ENCODE assay signal across 23 cellular contexts in the genomic region with DNA sequence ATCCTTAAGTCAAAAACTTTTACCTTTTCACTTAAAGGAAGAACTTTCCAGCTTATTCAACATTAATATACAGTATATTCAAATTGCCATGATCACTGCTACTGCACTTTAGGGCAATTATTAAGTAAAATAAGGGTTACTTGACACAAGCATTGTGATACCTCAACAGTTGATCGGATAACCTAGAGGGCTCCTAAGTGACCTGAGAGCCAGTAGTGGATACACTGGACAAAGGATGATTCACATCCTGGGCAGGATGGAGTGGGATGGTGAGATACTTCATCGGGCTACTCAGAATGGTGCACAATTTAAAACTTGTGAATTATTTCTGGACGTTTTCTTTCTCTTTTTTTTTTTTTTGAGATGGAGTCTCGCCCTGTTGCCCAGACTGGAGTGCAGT. TPM values are rescaled to one million over a fixed set of nuclear protein-coding genes. Genes with fewer than 3 reads are reported as not detected.
DNase-seq lines count a peak whose midpoint lies in the region; ATAC-seq, FAIRE-seq and TF ChIP-seq lines count a peak whose summit lies in the region.
"Had no signal": no experiment of that assay in that cellular context is flagged by ENCODE, and none has a peak within 500 bp of the region (broad histone marks: within the 10 kb centered on the region; RNA-seq: fewer than 3 reads in every experiment).

No MANE protein-coding gene starts in this region.

- H3K36me3 Mint-ChIP-seq in glutamatergic neuron (ENCODE audit: unreplicated experiment), result peaks cover 7% of the 10 kb centered on the region
- H3K36me3 Mint-ChIP-seq: CD4-positive, alpha-beta memory T cell; T-cell had no signal

- no peak for FAIRE-seq in K562 (lab: Jason Lieb, UNC)
- FAIRE-seq: A204.1, GM12892 had no signal

- BruUV-seq in K562 (replicated peaks; lab: Mats Ljungman, UMichigan), result no TSS peak

- no peaks in the 10 kb centered on the region for H4K20me1 ChIP-seq in K562 (replicated peaks; ENCODE audit: control insufficient read depth, insufficient read depth, low read length)
- H4K20me1 ChIP-seq: BLaER1 treated with 17β-estradiol and CSF1 and Interleukin-3, amounts not matched to agents 10 nM and 100 nM had no signal

- H3K4me2 ChIP-seq in K562 (ENCODE audit: insufficient read depth, low read length), result no peak overlapping the region

- H3K4me1 Mint-ChIP-seq in glutamatergic neuron (ENCODE audit: low read depth, unreplicated experiment), result no peaks in the 10 kb centered on the region

- WGBS in K562 (ENCODE audit: insufficient coverage, low coverage, missing lambda C conversion rate), result 17% methylated on average over 2 of the region's 4 CpGs

- H3K79me2 ChIP-seq in K562 (ENCODE audit: control insufficient read depth, insufficient read depth, low read length), result no peaks in the 10 kb centered on the region

- no peak overlapping the region for H3K27ac Mint-ChIP-seq in glutamatergic neuron (ENCODE audit: unreplicated experiment)
- H3K27ac Mint-ChIP-seq: T-cell had no signal

- no peak for TF ChIP-seq EP300 in K562 (IDR thresholded peaks at IDR 0.05; ENCODE audit: low read length)

- no peaks in the 10 kb centered on the region for H3K36me3 ChIP-seq in K562 (ENCODE audit: control insufficient read depth, insufficient read depth, low read length)
- no peaks in the 10 kb centered on the region for H3K36me3 ChIP-seq in effector memory CD4-positive, alpha-beta T cell (ENCODE audit: control insufficient read depth, insufficient read depth, low read length)
- H3K36me3 ChIP-seq: BLaER1 treated with 17β-estradiol and CSF1 and Interleukin-3, amounts not matched to agents 10 nM and 100 nM; MG63; Peyer's patch; SJSA1 had no signal

- H3K27ac ChIP-seq in K562 (ENCODE audit: extremely low read depth, low read depth, low read length), result no peak overlapping the region
- no peak overlapping the region for H3K27ac ChIP-seq in effector memory CD4-positive, alpha-beta T cell (ENCODE audit: insufficient read depth, low read length, poor library complexity, severe bottlenecking)
- H3K27ac ChIP-seq: BLaER1 treated with 17β-estradiol and CSF1 and Interleukin-3, amounts not matched to agents 10 nM and 100 nM; Peyer's patch; SJSA1 had no signal

- in situ Hi-C loops in K562 (cut with MboI), result no loop called here

- POLR2A ChIA-PET in K562 (lab: Yijun Ruan, JAX), result interaction anchor here (0.7 kb wide), 1 partner anchor 43 kb away, joined by 3 read pairs; no protein-coding TSS in a partner anchor

- TF ChIP-seq RAD21 in K562 (CRISPR knock-in tag; conservative IDR thresholded peaks at IDR 0.05 in 1 of 2, IDR thresholded peaks at IDR 0.05 in 1 of 2), result no peak

- H3K4me3 Mint-ChIP-seq in glutamatergic neuron (ENCODE audit: unreplicated experiment), result no peak overlapping the region

- no peak overlapping the region for H3K4me3 ChIP-seq in K562
- no peak overlapping the region for H3K4me3 ChIP-seq in fibroblast of pulmonary artery (replicated peaks; ENCODE audit: low read depth, low read length)
- H3K4me3 ChIP-seq in effector memory CD4-positive, alpha-beta T cell (ENCODE audit: insufficient read depth, low read depth, low read length, poor library complexity, severe bottlenecking), result no peak overlapping the region
- H3K4me3 ChIP-seq: BLaER1 treated with 17β-estradiol and CSF1 and Interleukin-3, amounts not matched to agents 10 nM and 100 nM; MG63; Peyer's patch; SJSA1 had no signal

- H3K27me3 Mint-ChIP-seq in glutamatergic neuron (ENCODE audit: unreplicated experiment), result no peaks in the 10 kb centered on the region

- TF ChIP-seq POLR2A in K562 (conservative IDR thresholded peaks at IDR 0.05), result no peak

- no peak overlapping the region for H2AFZ ChIP-seq in K562 (ENCODE audit: low read depth, low read length)

- TF ChIP-seq CTCF in K562 (IDR thresholded peaks at IDR 0.05 in 2 of 3, conservative IDR thresholded peaks at IDR 0.05 in 1 of 3; ENCODE audit: insufficient read depth in 2 of 3, low read depth in 1 of 3, low read length in 3 of 3) (no peak), fibroblast of pulmonary artery (IDR thresholded peaks at IDR 0.05; ENCODE audit: low read length, missing control alignments) (no peak), glutamatergic neuron (IDR thresholded peaks at IDR 0.05; ENCODE audit: partially characterized antibody, unreplicated experiment) (no peak)

- no peak overlapping the region for H3K9ac ChIP-seq in K562 (ENCODE audit: insufficient read depth in 1 of 2, low read depth in 2 of 2, low read length in 2 of 2)
- H3K9ac ChIP-seq: BLaER1 treated with 17β-estradiol and CSF1 and Interleukin-3, amounts not matched to agents 10 nM and 100 nM had no signal

- no peaks in the 10 kb centered on the region; a peak in 2 of 5 replicates for H3K4me1 ChIP-seq in K562 (replicated peaks in 1 of 2; ENCODE audit: control insufficient read depth in 2 of 2, insufficient read depth in 2 of 2, low read length in 2 of 2)
- H3K4me1 ChIP-seq in effector memory CD4-positive, alpha-beta T cell (ENCODE audit: control insufficient read depth, insufficient read depth, low read length, poor library complexity, severe bottlenecking), result no peaks in the 10 kb centered on the region
- H3K4me1 ChIP-seq: Caco-2, Peyer's patch, SJSA1 had no signal

- intact Hi-C loops in K562 (cut with micrococcal nuclease), result no loop called here

- peak; percentile 20 for DNase-seq in COLO829 (ENCODE audit: low spot score)
- DNase-seq in M059J (ENCODE audit: low read depth), result peak; percentile 47
- no peak for DNase-seq in K562 (ENCODE audit: extremely low read depth in 1 of 4, low spot score in 3 of 4)
- DNase-seq in fibroblast of pulmonary artery (ENCODE audit: low read depth), result peak; percentile 13
- no peak for DNase-seq in glutamatergic neuron
- DNase-seq in NCI-H2171 treated with DMSO at 0.1 percent for 48 hours (lab: John Stamatoyannopoulos, UW), result no peak
- no peak for DNase-seq in stimulated activated CD8-positive, alpha-beta memory T cell treated with anti-CD3 and anti-CD28 coated beads, Interleukin-4, amount 100 ng/mL, for 48 hours
- no peak for DNase-seq in effector memory CD4-positive, alpha-beta T cell
- DNase-seq: Caco-2; CD4-positive, alpha-beta memory T cell; DMS79 treated with DMSO at 0.1 percent for 48 hours; MG63; NCI-H2029; NCI-H446 treated with DMSO at 0.1 percent for 48 hours; NCI-H526 treated with DMSO at 0.1 percent for 48 hours; Peyer's patch; Right ventricle myocardium superior; T-cell had no signal

- no peaks in the 10 kb centered on the region for H3K9me3 ChIP-seq in K562 (replicated peaks; ENCODE audit: control insufficient read depth, insufficient read depth, low read depth, low read length)
- H3K9me3 ChIP-seq in effector memory CD4-positive, alpha-beta T cell (ENCODE audit: control insufficient read depth, low read length), result no peaks in the 10 kb centered on the region
- H3K9me3 ChIP-seq: Caco-2, Peyer's patch, SJSA1 had no signal

- peak; percentile 40; the same call in 1 of the 3 replicates for ATAC-seq in K562
- ATAC-seq: HCT116, T-cell had no signal

- H3K27me3 ChIP-seq in K562 (ENCODE audit: control insufficient read depth in 2 of 2, insufficient read depth in 2 of 2, low read length in 2 of 2), result peaks cover 23 to 36% of the 10 kb centered on the region in 2 experiments
- no peaks in the 10 kb centered on the region for H3K27me3 ChIP-seq in effector memory CD4-positive, alpha-beta T cell (replicated peaks; ENCODE audit: control insufficient read depth, insufficient read depth, low read length, poor library complexity, severe bottlenecking)
- H3K27me3 ChIP-seq: BLaER1 treated with 17β-estradiol and CSF1 and Interleukin-3, amounts not matched to agents 10 nM and 100 nM; MG63; Peyer's patch had no signal

- peaks cover 1% of the 10 kb centered on the region for H3K9me3 Mint-ChIP-seq in glutamatergic neuron (ENCODE audit: unreplicated experiment)

- CTCF ChIA-PET in K562 (lab: Yijun Ruan, JAX; ENCODE audit: low intra/inter-chr PET ratio), result no interaction called here

- H3K9me1 ChIP-seq in K562 (ENCODE audit: control insufficient read depth, insufficient read depth, low read length), result no peaks in the 10 kb centered on the region

TF ChIP-seq in K562, 482 proteins besides CTCF, POLR2A, EP300 and RAD21:
- no peak for TF ChIP-seq ETS2 (tag; IDR thresholded peaks at IDR 0.05; ENCODE audit: borderline replicate concordance, poor library complexity, severe bottlenecking)
- no peak for TF ChIP-seq PPARD (CRISPR knock-in tag; IDR thresholded peaks at IDR 0.05)
- no peak for TF ChIP-seq NCOA6 (IDR thresholded peaks at IDR 0.05)
- TF ChIP-seq MAFK (IDR thresholded peaks at IDR 0.05; ENCODE audit: low read length), result no peak

RNA-seq across cellular contexts. Expression of gene PPM1J, which starts 54.5 kb away (rescaled TPM):
- 1.3 and 1.5 TPM in 2 replicates for total RNA-seq in M059J (2014; rRNA removed; shearing (Covaris generic))
- total RNA-seq in K562 (2011; cell fraction: chromatin; rRNA removed; ENCODE audit: low replicate concordance), result 6.3 and 17.9 TPM in 2 replicates
- 12.8 and 15.3 TPM in 2 replicates for total RNA-seq in K562 (2011; cell fraction: nucleolus; rRNA removed)
- total RNA-seq in K562 (2011; cell fraction: nucleoplasm; rRNA removed), result 9.6 and 9.9 TPM in 2 replicates
- total RNA-seq in K562 (2014; rRNA removed) (6.0 and 6.5 TPM in 2 replicates), K562 (2014; rRNA removed; fragmentation: Illumina TruSeq; extraction: Trizol) (1.2 and 1.3 TPM in 2 replicates), K562 (2015; rRNA removed; fragmentation: Illumina TruSeq; extraction: Trizol) (0.98 and 1.1 TPM in 2 replicates), K562 (2021) (5.1 and 7.1 TPM in 2 replicates), glutamatergic neuron (ENCODE audit: unreplicated experiment) (0.69 TPM)
- polyA plus RNA-seq in K562 (2011; rRNA removed) (10.5 and 18.4 TPM in 2 replicates), K562 (2014; fragmentation: Illumina TruSeq; extraction: Trizol) (4.2 and 5.0 TPM in 2 replicates), K562 (2014; fragmentation: Nextera tagmentation; extraction: Ambion mirVana) (under 1 TPM; 0.25 to 0.31 TPM), K562 (2014; rRNA removed) (8.2 and 8.5 TPM in 2 replicates)
- 20.6 and 20.7 TPM in 2 replicates for polyA plus RNA-seq in K562 (2011; cell fraction: cytosol; rRNA removed)
- 80.5 and 82.8 TPM in 2 replicates for polyA plus RNA-seq in K562 (2011; cell fraction: nucleus; rRNA removed)
- 3.0 and 3.4 TPM in 2 replicates for polyA plus RNA-seq in K562 (2012)
- polyA minus RNA-seq in K562 (2011; rRNA and poly(A)+ RNA removed), result 2.1 and 3.8 TPM in 2 replicates
- 3.0 and 6.5 TPM in 2 replicates for polyA minus RNA-seq in K562 (2011; cell fraction: cytosol; rRNA and poly(A)+ RNA removed)
- 7.4 and 9.1 TPM in 2 replicates for polyA minus RNA-seq in K562 (2011; cell fraction: nucleus; rRNA and poly(A)+ RNA removed)
- total RNA-seq: SJSA1 had no signal

Comparison
In these comparisons a context has a peak if more than half of its experiments do, and no peak if none do; other contexts are left out.
1. DNase-seq: peak in COLO829 (single experiment), M059J (single experiment) and fibroblast of pulmonary artery (single experiment); none in K562 (0 of 4), glutamatergic neuron (single experiment), NCI-H2171 treated with DMSO at 0.1 percent for 48 hours (single experiment), stimulated activated CD8-positive, alpha-beta memory T cell treated with anti-CD3 and anti-CD28 coated beads, Interleukin-4, amount 100 ng/mL, for 48 hours (single experiment) and effector memory CD4-positive, alpha-beta T cell (0 of 3).